ENCODE assay signal across 8 cellular contexts in genomic region chr2:171923206-171923605, GRCh38. TPM values are rescaled to one million over a fixed set of nuclear protein-coding genes. Genes with fewer than 3 reads are reported as not detected.
DNase-seq lines count a peak whose midpoint lies in the region; ATAC-seq, FAIRE-seq and TF ChIP-seq lines count a peak whose summit lies in the region.

No MANE protein-coding gene starts in this region.

- H3K4me1 ChIP-seq in A549 (peaks cover 21% of the 10 kb centered on the region), neutrophil (ENCODE audit: control insufficient read depth in 1 of 2, insufficient read depth in 1 of 2, low read depth in 1 of 2, low read length in 1 of 2) (peaks cover 23 to 25% of the 10 kb centered on the region in 2 experiments)

- ATAC-seq in A549 = peak; percentile 49 to 61; a peak in 4 of 6 replicates
- ATAC-seq in HG03196 (IDR thresholded peaks at IDR 0.05; ENCODE audit: unreplicated experiment) = no peak
- ATAC-seq in HG03378 (IDR thresholded peaks at IDR 0.05; ENCODE audit: unreplicated experiment) = no peak

- no peak for TF ChIP-seq RAD21 in A549 (conservative IDR thresholded peaks at IDR 0.05 in 1 of 2, IDR thresholded peaks at IDR 0.05 in 1 of 2)

- H3K4me3 ChIP-seq in A549 (peak overlapping the region; percentile 49), epithelial cell of proximal tubule (ENCODE audit: low read depth, low read length) (peak overlapping the region; percentile 67), neutrophil (ENCODE audit: low read depth in 1 of 2, low read length in 1 of 2) (peak overlapping the region; percentile 88)

- H3K4me2 ChIP-seq in A549 = peak overlapping the region; percentile 92

- H3K9me3 ChIP-seq in A549 (no peaks in the 10 kb centered on the region), neutrophil (no peaks in the 10 kb centered on the region)

- DNase-seq in A549 (ENCODE audit: low read depth in 1 of 2, low spot score in 1 of 2) = peak in 1 of 2 experiments; percentile 44
- peak; percentile 16 for DNase-seq in GM04503 (ENCODE audit: low read depth)
- peak; percentile 32 for DNase-seq in SK-MEL-5 (ENCODE audit: low read depth, low spot score)
- peak; percentile 2 for DNase-seq in epithelial cell of proximal tubule (ENCODE audit: low read depth)
- DNase-seq in SHP77 (lab: John Stamatoyannopoulos, UW) = no peak

- no peak for TF ChIP-seq POLR2A in A549 (IDR thresholded peaks at IDR 0.05; ENCODE audit: low read length)

- POLR2A ChIA-PET in A549 (lab: Yijun Ruan, JAX) = interaction anchor here (0.6 to 1.7 kb wide), 3 partner anchors 9 to 180 kb away, joined by 3 to 5 read pairs (median 3); partner anchors contain the start of gene DLX2

- FAIRE-seq in A549 (lab: Jason Lieb, UNC) = no peak

- WGBS in A549 (ENCODE audit: missing lambda C conversion rate) = 7% methylated on average over 13 of the region's 13 CpGs

- H3K36me3 ChIP-seq in neutrophil = peaks cover 27% of the 10 kb centered on the region

- no peak for TF ChIP-seq EP300 in A549 (IDR thresholded peaks at IDR 0.05)

- no peaks in the 10 kb centered on the region for H3K27me3 ChIP-seq in neutrophil

- in situ Hi-C loops in SK-MEL-5 (cut with HindIII; ENCODE audit: low pct_unique_long_range_greater_than_20kb, low sequenced_read_pairs) = no loop called here

- CTCF ChIA-PET in A549 (lab: Yijun Ruan, JAX) = interaction anchor here (1.2 to 1.6 kb wide), 2 partner anchors 9 to 184 kb away, joined by 3 to 6 read pairs; no protein-coding TSS in a partner anchor

- H3K27ac ChIP-seq in A549 = peak overlapping the region; percentile 72 to 85
- H3K27ac ChIP-seq in neutrophil = peak overlapping the region; percentile 89

- no peak for TF ChIP-seq CTCF in A549 (IDR thresholded peaks at IDR 0.05)
- TF ChIP-seq CTCF in epithelial cell of proximal tubule (conservative IDR thresholded peaks at IDR 0.05; ENCODE audit: low read depth, low read length) = no peak
- TF ChIP-seq CTCF in neutrophil (IDR thresholded peaks at IDR 0.05) = no peak

TF ChIP-seq in A549, 52 proteins besides CTCF, POLR2A, EP300 and RAD21:
- TF ChIP-seq BHLHE40 (IDR thresholded peaks at IDR 0.05; ENCODE audit: low read depth, low read length) (no peak), FOSB (CRISPR knock-in tag; IDR thresholded peaks at IDR 0.05) (no peak), MAZ (IDR thresholded peaks at IDR 0.05; ENCODE audit: borderline replicate concordance, low read depth, low read length) (no peak), NR3C1 (IDR thresholded peaks at IDR 0.05) (no peak), HOXB13 (CRISPR knock-in tag; IDR thresholded peaks at IDR 0.05; ENCODE audit: low read depth) (no peak), CBX8 (IDR thresholded peaks at IDR 0.05) (no peak), ZC3H11A (IDR thresholded peaks at IDR 0.05) (no peak), EHMT2 (IDR thresholded peaks at IDR 0.05; ENCODE audit: low read depth) (no peak), HMGXB4 (CRISPR knock-in tag; IDR thresholded peaks at IDR 0.05; ENCODE audit: borderline replicate concordance) (no peak), NPAS2 (CRISPR knock-in tag; IDR thresholded peaks at IDR 0.05; ENCODE audit: borderline replicate concordance) (no peak), REST (IDR thresholded peaks at IDR 0.05) (no peak), BCL3 (IDR thresholded peaks at IDR 0.05) (no peak), JUNB (IDR thresholded peaks at IDR 0.05) (no peak)

RNA-seq across cellular contexts. Expression of gene HAT1, which starts 0.9 kb away (rescaled TPM):
- polyA plus RNA-seq in A549 (2011; rRNA removed) (99.1 and 139 TPM in 2 replicates), A549 (2017; fragmentation: RNase III; extraction: RNeasy Plus Mini Kit Qiagen cat#74134 plus additional on column Dnase treatment) (93.6 to 95.4 TPM (median 94.3 TPM) in 3 replicates)
- 40.9 and 47.8 TPM in 2 replicates for polyA plus RNA-seq in A549 (2012; cell fraction: cytosol; rRNA removed)
- 15.5 and 23.3 TPM in 2 replicates for polyA plus RNA-seq in A549 (2012; cell fraction: nucleus; rRNA removed)
- 20.3 and 26.2 TPM in 2 replicates for polyA minus RNA-seq in A549 (2011; rRNA and poly(A)+ RNA removed)
- total RNA-seq in SK-MEL-5 (2014; rRNA removed; shearing (Covaris generic)) = 46.4 and 54.0 TPM in 2 replicates
- 57.9 and 61.2 TPM in 2 replicates for polyA plus RNA-seq in SK-MEL-5 (2015; cell fraction: cytosol; rRNA removed)
- 27.3 and 39.4 TPM in 2 replicates for polyA plus RNA-seq in SK-MEL-5 (2015; cell fraction: nucleus; rRNA removed)
- total RNA-seq in epithelial cell of proximal tubule = 68.9 and 71.5 TPM in 2 replicates

RNA-seq across cellular contexts. Expression of gene SLC25A12, which starts 29.2 kb away (rescaled TPM):
- polyA plus RNA-seq in A549 (2011; rRNA removed) = 26.8 and 27.5 TPM in 2 replicates
- 11.6 and 14.0 TPM in 2 replicates for polyA plus RNA-seq in A549 (2012; cell fraction: cytosol; rRNA removed)
- 13.2 and 21.1 TPM in 2 replicates for polyA plus RNA-seq in A549 (2012; cell fraction: nucleus; rRNA removed)
- 12.5 to 13.8 TPM (median 12.9 TPM) in 3 replicates for polyA plus RNA-seq in A549 (2017; fragmentation: RNase III; extraction: RNeasy Plus Mini Kit Qiagen cat#74134 plus additional on column Dnase treatment)
- polyA minus RNA-seq in A549 (2011; rRNA and poly(A)+ RNA removed) = 15.9 and 19.6 TPM in 2 replicates
- 28.2 and 28.9 TPM in 2 replicates for total RNA-seq in SK-MEL-5 (2014; rRNA removed; shearing (Covaris generic))
- polyA plus RNA-seq in SK-MEL-5 (2015; cell fraction: cytosol; rRNA removed) = 22.7 and 35.8 TPM in 2 replicates
- polyA plus RNA-seq in SK-MEL-5 (2015; cell fraction: nucleus; rRNA removed) = 60.2 and 73.1 TPM in 2 replicates
- 8.6 and 12.4 TPM in 2 replicates for total RNA-seq in epithelial cell of proximal tubule

Comparison
In these comparisons a context has a peak if more than half of its experiments do, and no peak if none do; other contexts are left out.
1. ATAC-seq: peak in A549 (2 of 2); none in HG03196 (single experiment) and HG03378 (single experiment).
2. DNase-seq: peak in GM04503 (single experiment), SK-MEL-5 (single experiment) and epithelial cell of proximal tubule (single experiment); none in SHP77 (0 of 2).
3. Peak in every context shown above with its lines, with median percentiles within 50 percentile points of each other: H3K4me3 ChIP-seq.